31 cellular contexts compared by ENCODE assay signal in genomic region chr5:11311731-11312130, GRCh38.
"Had no signal": no experiment of that assay in that cellular context is flagged by ENCODE, and none has a peak within 500 bp of the region (broad histone marks: within the 10 kb centered on the region; RNA-seq: fewer than 3 reads in every experiment).

No MANE protein-coding gene starts in this region.

- ATAC-seq: activated CD8-positive, alpha-beta T cell treated with anti-CD3 and anti-CD28 coated beads for 36 hours; activated T-cell treated with anti-CD3 and anti-CD28 coated beads, Interleukin-2, amount 50 U/mL, for 72 hours; PC-3 had no signal

- H3K27ac ChIP-seq: ascending aorta, cardiac muscle cell, Peyer's patch, SJSA1 had no signal

- H3K4me1 Mint-ChIP-seq: activated CD4-positive, alpha-beta T cell treated with anti-CD3 and anti-CD28 coated beads, Interleukin-2, amount 10 ng/mL, durations not matched to agents 24 days and 14 days; activated naive CD4-positive, alpha-beta T cell treated with anti-CD3 and anti-CD28 coated beads, Interleukin-2, amount 50 U/mL, for 24 hours; activated naive CD8-positive, alpha-beta T cell treated with anti-CD3 and anti-CD28 coated beads, Interleukin-2, amount 10 ng/mL, durations not matched to agents 7 days and 5 days had no signal

- FAIRE-seq: TTC549 had no signal

- H3K27ac Mint-ChIP-seq: activated CD4-positive, alpha-beta T cell treated with anti-CD3 and anti-CD28 coated beads, Interleukin-2, amount 10 ng/mL, durations not matched to agents 24 days and 14 days; activated CD8-positive, alpha-beta T cell treated with anti-CD3 and anti-CD28 coated beads for 36 hours; activated naive CD4-positive, alpha-beta T cell treated with anti-CD3 and anti-CD28 coated beads, Interleukin-2, amount 50 U/mL, for 24 hours; activated naive CD8-positive, alpha-beta T cell treated with anti-CD3 and anti-CD28 coated beads, Interleukin-2, amount 10 ng/mL, durations not matched to agents 7 days and 5 days; activated T-cell treated with anti-CD3 and anti-CD28 coated beads, Interleukin-2, amount 50 U/mL, for 72 hours; activated T-helper 2 cell treated with anti-CD3 and anti-CD28 coated beads, Interferon-gamma antibody, Interleukin-2, Interleukin-4, amounts not matched to agents 10 μg/mL and 5 μg/mL and 100 μg/mL, durations not matched to agents 14 hours and 24 hours and 36 hours; T-helper 1 cell treated with Interleukin-12 subunit alpha and Interleukin-12 subunit beta and Interleukin-4 antibody, amounts not matched to agents 30 μg/mL and 1 μg/mL, for 36 hours; T-helper 2 cell treated with Interferon-gamma antibody and Interleukin-4, amounts not matched to agents 5 μg/mL and 100 μg/mL, for 36 hours had no signal

- H3K36me3 ChIP-seq: ascending aorta, cardiac muscle cell, Peyer's patch, SJSA1 had no signal

- H3K36me3 Mint-ChIP-seq: activated naive CD4-positive, alpha-beta T cell treated with anti-CD3 and anti-CD28 coated beads, Interleukin-2, amount 50 U/mL, for 24 hours; activated naive CD8-positive, alpha-beta T cell treated with anti-CD3 and anti-CD28 coated beads, Interleukin-2, amount 10 ng/mL, durations not matched to agents 7 days and 5 days had no signal

- H3K27me3 Mint-ChIP-seq: activated CD4-positive, alpha-beta T cell treated with anti-CD3 and anti-CD28 coated beads, Interleukin-2, amount 10 ng/mL, durations not matched to agents 24 days and 14 days; activated naive CD4-positive, alpha-beta T cell treated with anti-CD3 and anti-CD28 coated beads, Interleukin-2, amount 50 U/mL, for 24 hours; activated naive CD8-positive, alpha-beta T cell treated with anti-CD3 and anti-CD28 coated beads, Interleukin-2, amount 10 ng/mL, durations not matched to agents 7 days and 5 days had no signal

- H3K4me3 ChIP-seq: ascending aorta, cardiac muscle cell, Peyer's patch, SJSA1 had no signal

- H3K4me1 ChIP-seq: ascending aorta, Peyer's patch, SJSA1 had no signal

- H3K27me3 ChIP-seq: ascending aorta, cardiac muscle cell, Peyer's patch had no signal

- DNase-seq: activated CD4-positive, alpha-beta T cell treated with anti-CD3 and anti-CD28 coated beads, Interleukin-2, amount 10 ng/mL, durations not matched to agents 24 days and 14 days; activated CD4-positive, alpha-beta T cell treated with anti-CD3 and anti-CD28 coated beads, Interleukin-2, amount 50 U/mL, for 4 hours; activated CD8-positive, alpha-beta T cell treated with anti-CD3 and anti-CD28 coated beads for 36 hours; activated gamma-delta T cell; activated naive CD4-positive, alpha-beta T cell treated with Interleukin-2 at 50 U/mL for 16 hours; activated naive CD8-positive, alpha-beta T cell treated with anti-CD3 and anti-CD28 coated beads, Interleukin-2, amount 10 ng/mL, durations not matched to agents 7 days and 5 days; activated T-cell treated with anti-CD3 and anti-CD28 coated beads, Interleukin-2, amount 50 U/mL, for 1 hour; activated T-cell treated with anti-CD3 and anti-CD28 coated beads, Interleukin-2, amount 50 U/mL, for 72 hours; amygdala; NCI-H1092 treated with DMSO at 0.1 percent for 48 hours; NCI-H1417 treated with DMSO at 0.1 percent for 48 hours; NCI-H187 treated with DMSO at 0.1 percent for 48 hours; NCI-H2081; NCI-H226; NCI-H510A; NCI-H526; NCI-H748 treated with DMSO at 0.1 percent for 48 hours; NK-92 treated with Interleukin-12 subunit alpha and Interleukin-12 subunit beta, amount 100 ng/mL, for 24 hours; PC-3; Peyer's patch; RPMI8226; SHP77 treated with DMSO at 0.1 percent for 48 hours; SK-N-SH had no signal

- H3K9me3 Mint-ChIP-seq: activated CD4-positive, alpha-beta T cell treated with anti-CD3 and anti-CD28 coated beads, Interleukin-2, amount 10 ng/mL, durations not matched to agents 24 days and 14 days; activated CD8-positive, alpha-beta T cell treated with anti-CD3 and anti-CD28 coated beads for 36 hours; activated naive CD4-positive, alpha-beta T cell treated with anti-CD3 and anti-CD28 coated beads, Interleukin-2, amount 50 U/mL, for 24 hours; activated naive CD8-positive, alpha-beta T cell treated with anti-CD3 and anti-CD28 coated beads, Interleukin-2, amount 10 ng/mL, durations not matched to agents 7 days and 5 days; activated T-cell treated with anti-CD3 and anti-CD28 coated beads, Interleukin-2, amount 50 U/mL, for 72 hours; activated T-helper 2 cell treated with anti-CD3 and anti-CD28 coated beads, Interferon-gamma antibody, Interleukin-2, Interleukin-4, amounts not matched to agents 10 μg/mL and 5 μg/mL and 100 μg/mL, durations not matched to agents 14 hours and 24 hours and 36 hours; T-helper 1 cell treated with Interleukin-12 subunit alpha and Interleukin-12 subunit beta and Interleukin-4 antibody, amounts not matched to agents 30 μg/mL and 1 μg/mL, for 36 hours; T-helper 2 cell treated with Interferon-gamma antibody and Interleukin-4, amounts not matched to agents 5 μg/mL and 100 μg/mL, for 36 hours had no signal

- H3K4me2 ChIP-seq: SK-N-SH had no signal

- H3K9ac ChIP-seq: SK-N-SH had no signal

- H3K9me3 ChIP-seq: ascending aorta, Peyer's patch, SJSA1, SK-N-SH had no signal

- H3K4me3 Mint-ChIP-seq: activated CD4-positive, alpha-beta T cell treated with anti-CD3 and anti-CD28 coated beads, Interleukin-2, amount 10 ng/mL, durations not matched to agents 24 days and 14 days; activated CD8-positive, alpha-beta T cell treated with anti-CD3 and anti-CD28 coated beads for 36 hours; activated naive CD4-positive, alpha-beta T cell treated with anti-CD3 and anti-CD28 coated beads, Interleukin-2, amount 50 U/mL, for 24 hours; activated naive CD8-positive, alpha-beta T cell treated with anti-CD3 and anti-CD28 coated beads, Interleukin-2, amount 10 ng/mL, durations not matched to agents 7 days and 5 days; activated T-cell treated with anti-CD3 and anti-CD28 coated beads, Interleukin-2, amount 50 U/mL, for 72 hours; T-helper 1 cell treated with Interleukin-12 subunit alpha and Interleukin-12 subunit beta and Interleukin-4 antibody, amounts not matched to agents 30 μg/mL and 1 μg/mL, for 36 hours; T-helper 2 cell treated with Interferon-gamma antibody and Interleukin-4, amounts not matched to agents 5 μg/mL and 100 μg/mL, for 36 hours had no signal
